9 cellular contexts compared by ENCODE assay signal in genomic region chr14:91837076-91837475, GRCh38. TPM values are rescaled to one million over a fixed set of nuclear protein-coding genes. Genes with fewer than 3 reads are reported as not detected.
DNase-seq lines count a peak whose midpoint lies in the region; ATAC-seq, FAIRE-seq and TF ChIP-seq lines count a peak whose summit lies in the region.
"Had no signal": no experiment of that assay in that cellular context is flagged by ENCODE, and none has a peak within 500 bp of the region (broad histone marks: within the 10 kb centered on the region; RNA-seq: fewer than 3 reads in every experiment).

No MANE protein-coding gene starts in this region.

- no peak overlapping the region for H3K27ac Mint-ChIP-seq in activated T-cell treated with anti-CD3 and anti-CD28 coated beads, Interleukin-2, amount 50 U/mL, for 24 hours
- H3K27ac Mint-ChIP-seq in memory B cell = peak overlapping the region; percentile 87

- no peak for FAIRE-seq in K562 (lab: Jason Lieb, UNC)

- H4K20me1 ChIP-seq in K562 (replicated peaks; ENCODE audit: control insufficient read depth, insufficient read depth, low read length) = no peaks in the 10 kb centered on the region
- H4K20me1 ChIP-seq: BLaER1 treated with 17β-estradiol and CSF1 and Interleukin-3, amounts not matched to agents 10 nM and 100 nM had no signal

- CTCF ChIA-PET in K562 (lab: Yijun Ruan, JAX; ENCODE audit: low intra/inter-chr PET ratio) = no interaction called here

- POLR2A ChIA-PET in K562 (lab: Yijun Ruan, JAX) = no interaction called here

- TF ChIP-seq EP300 in K562 (IDR thresholded peaks at IDR 0.05; ENCODE audit: low read length) = no peak

- no peak for TF ChIP-seq RAD21 in K562 (CRISPR knock-in tag; conservative IDR thresholded peaks at IDR 0.05 in 1 of 2, IDR thresholded peaks at IDR 0.05 in 1 of 2)

- H3K27me3 ChIP-seq in K562 (ENCODE audit: control insufficient read depth in 2 of 2, insufficient read depth in 2 of 2, low read length in 2 of 2) (peaks cover 0 to 5% of the 10 kb centered on the region in 2 experiments; a peak in 1 of 5 replicates), tibial artery (no peaks in the 10 kb centered on the region)
- H3K27me3 ChIP-seq: BLaER1 treated with 17β-estradiol and CSF1 and Interleukin-3, amounts not matched to agents 10 nM and 100 nM had no signal

- TF ChIP-seq CTCF in K562 (IDR thresholded peaks at IDR 0.05 in 2 of 3, conservative IDR thresholded peaks at IDR 0.05 in 1 of 3; ENCODE audit: insufficient read depth in 2 of 3, low read depth in 1 of 3, low read length in 3 of 3) = no peak
- TF ChIP-seq CTCF in tibial artery (IDR thresholded peaks at IDR 0.05) = no peak
- TF ChIP-seq CTCF in lower leg skin (IDR thresholded peaks at IDR 0.05) = no peak

- H3K27me3 Mint-ChIP-seq in activated T-cell treated with anti-CD3 and anti-CD28 coated beads, Interleukin-2, amount 50 U/mL, for 24 hours = no peaks in the 10 kb centered on the region
- H3K27me3 Mint-ChIP-seq in memory B cell = peaks cover 2% of the 10 kb centered on the region

- BruUV-seq in K562 (replicated peaks; lab: Mats Ljungman, UMichigan) = no TSS peak

- H3K9ac ChIP-seq in K562 (ENCODE audit: insufficient read depth in 1 of 2, low read depth in 2 of 2, low read length in 2 of 2) = peak overlapping the region; percentile 43 to 60; a peak in 3 of 4 replicates
- H3K9ac ChIP-seq: BLaER1 treated with 17β-estradiol and CSF1 and Interleukin-3, amounts not matched to agents 10 nM and 100 nM had no signal

- H3K9me1 ChIP-seq in K562 (ENCODE audit: control insufficient read depth, insufficient read depth, low read length) = no peaks in the 10 kb centered on the region

- DNase-seq in activated T-cell treated with anti-CD3 and anti-CD28 coated beads, Interleukin-2, amount 50 U/mL, for 24 hours = no peak
- no peak for DNase-seq in activated T-cell treated with anti-CD3 and anti-CD28 coated beads, Interleukin-2, amount 50 U/mL, for 48 hours
- DNase-seq in K562 (ENCODE audit: extremely low read depth in 1 of 4, low spot score in 3 of 4) = no peak
- no peak for DNase-seq in memory B cell (ENCODE audit: low spot score in 2 of 2)
- no peak for DNase-seq in tibial artery
- no peak for DNase-seq in NCI-H146 treated with DMSO at 0.1 percent for 48 hours (lab: John Stamatoyannopoulos, UW; ENCODE audit: unreplicated experiment)
- no peak for DNase-seq in NK-92 (lab: John Stamatoyannopoulos, UW; ENCODE audit: unreplicated experiment)
- no peak for DNase-seq in lower leg skin (ENCODE audit: low spot score in 2 of 2)

- H2AFZ ChIP-seq in K562 (ENCODE audit: low read depth, low read length) = peak overlapping the region; percentile 95

- H3K36me3 ChIP-seq in K562 (ENCODE audit: control insufficient read depth, insufficient read depth, low read length) (no peaks in the 10 kb centered on the region), tibial artery (no peaks in the 10 kb centered on the region)
- H3K36me3 ChIP-seq: BLaER1 treated with 17β-estradiol and CSF1 and Interleukin-3, amounts not matched to agents 10 nM and 100 nM had no signal

- H3K9me3 ChIP-seq in K562 (replicated peaks; ENCODE audit: control insufficient read depth, insufficient read depth, low read depth, low read length) = no peaks in the 10 kb centered on the region
- no peaks in the 10 kb centered on the region for H3K9me3 ChIP-seq in tibial artery

- peaks cover 3% of the 10 kb centered on the region; the same call in 1 of the 3 replicates for H3K79me2 ChIP-seq in K562 (ENCODE audit: control insufficient read depth, insufficient read depth, low read length)

- WGBS in K562 (ENCODE audit: insufficient coverage, low coverage, missing lambda C conversion rate) = 29% methylated on average over 10 of the region's 12 CpGs
- 45 to 46% methylated on average over 12 of the region's 12 CpGs for WGBS in lower leg skin, 2 donors

- H3K27ac ChIP-seq in K562 (ENCODE audit: extremely low read depth, low read depth, low read length) = no peak overlapping the region; the same call in 2 of the 3 replicates
- peak overlapping the region; percentile 95 to 97 for H3K27ac ChIP-seq in tibial artery
- H3K27ac ChIP-seq: BLaER1 treated with 17β-estradiol and CSF1 and Interleukin-3, amounts not matched to agents 10 nM and 100 nM had no signal

- in situ Hi-C loops in K562 (cut with MboI) = no loop called here

- ATAC-seq in K562 = no peak; the same call in 2 of the 3 replicates
- no peak for ATAC-seq in memory B cell (ENCODE audit: low read depth)

- no peaks in the 10 kb centered on the region for H3K9me3 Mint-ChIP-seq in activated T-cell treated with anti-CD3 and anti-CD28 coated beads, Interleukin-2, amount 50 U/mL, for 24 hours
- no peaks in the 10 kb centered on the region for H3K9me3 Mint-ChIP-seq in memory B cell

- H3K4me2 ChIP-seq in K562 (ENCODE audit: insufficient read depth, low read length) = peak overlapping the region; percentile 92
- H3K4me2 ChIP-seq: BLaER1 treated with 17β-estradiol and CSF1 and Interleukin-3, amounts not matched to agents 10 nM and 100 nM had no signal

- peaks cover 79% of the 10 kb centered on the region for H3K4me1 Mint-ChIP-seq in activated T-cell treated with anti-CD3 and anti-CD28 coated beads, Interleukin-2, amount 50 U/mL, for 24 hours (ENCODE audit: low read depth)
- peaks cover 25% of the 10 kb centered on the region for H3K4me1 Mint-ChIP-seq in memory B cell

- peak overlapping the region; percentile 54 for H3K4me3 ChIP-seq in K562
- H3K4me3 ChIP-seq in tibial artery = peak overlapping the region; percentile 74 to 92
- H3K4me3 ChIP-seq in lower leg skin (ENCODE audit: low read depth, poor library complexity, severe bottlenecking) = no peak overlapping the region
- H3K4me3 ChIP-seq: BLaER1 treated with 17β-estradiol and CSF1 and Interleukin-3, amounts not matched to agents 10 nM and 100 nM had no signal

- TF ChIP-seq POLR2A in K562 (conservative IDR thresholded peaks at IDR 0.05) = no peak
- TF ChIP-seq POLR2A in lower leg skin (IDR thresholded peaks at IDR 0.05) = no peak

- intact Hi-C loops in K562 (cut with micrococcal nuclease) = no loop called here
- intact Hi-C loops in tibial artery (cut with DNase I; ENCODE audit: low total_unique reads) = no loop called here
- intact Hi-C loops in lower leg skin (cut with DNase I; ENCODE audit: low total_unique reads) = no loop called here

- H3K4me3 Mint-ChIP-seq in activated T-cell treated with anti-CD3 and anti-CD28 coated beads, Interleukin-2, amount 50 U/mL, for 24 hours = peak overlapping the region; percentile 91
- H3K4me3 Mint-ChIP-seq in memory B cell = peak overlapping the region; percentile 94

- peaks cover 7% of the 10 kb centered on the region for H3K36me3 Mint-ChIP-seq in activated T-cell treated with anti-CD3 and anti-CD28 coated beads, Interleukin-2, amount 50 U/mL, for 24 hours (ENCODE audit: low read depth)
- no peaks in the 10 kb centered on the region for H3K36me3 Mint-ChIP-seq in memory B cell

- peaks cover 2 to 13% of the 10 kb centered on the region in 2 experiments; a peak in 2 of 5 replicates for H3K4me1 ChIP-seq in K562 (replicated peaks in 1 of 2; ENCODE audit: control insufficient read depth in 2 of 2, insufficient read depth in 2 of 2, low read length in 2 of 2)
- peaks cover 0 to 43% (median 9%) of the 10 kb centered on the region in 4 donors for H3K4me1 ChIP-seq in tibial artery

RNA-seq across cellular contexts. Expression of gene TC2N, which starts 30.3 kb away (rescaled TPM):
- 2.4 and 7.4 TPM in 2 replicates for total RNA-seq in K562 (2011; cell fraction: chromatin; rRNA removed; ENCODE audit: low replicate concordance)
- 1.1 and 1.2 TPM in 2 replicates for total RNA-seq in K562 (2011; cell fraction: nucleolus; rRNA removed)
- 2.0 and 2.5 TPM in 2 replicates for total RNA-seq in K562 (2011; cell fraction: nucleoplasm; rRNA removed)
- 4.9 and 5.3 TPM in 2 replicates for total RNA-seq in K562 (2014; rRNA removed)
- 10.1 and 11.5 TPM in 2 replicates for total RNA-seq in K562 (2014; rRNA removed; fragmentation: Illumina TruSeq; extraction: Trizol)
- total RNA-seq in K562 (2015; rRNA removed; fragmentation: Illumina TruSeq; extraction: Trizol) = 11.4 and 12.5 TPM in 2 replicates
- total RNA-seq in K562 (2021) = 8.4 and 9.5 TPM in 2 replicates
- 3.0 and 4.0 TPM in 2 replicates for polyA plus RNA-seq in K562 (2011; rRNA removed)
- 0.51 and 1.6 TPM in 2 replicates for polyA plus RNA-seq in K562 (2011; cell fraction: cytosol; rRNA removed)
- polyA plus RNA-seq in K562 (2011; cell fraction: nucleus; rRNA removed) = 1.4 and 3.1 TPM in 2 replicates
- 7.8 and 8.5 TPM in 2 replicates for polyA plus RNA-seq in K562 (2012)
- 8.0 and 10.4 TPM in 2 replicates for polyA plus RNA-seq in K562 (2014; fragmentation: Illumina TruSeq; extraction: Trizol)
- 1 to 10 TPM; 2.0 to 2.8 TPM for polyA plus RNA-seq in K562 (2014; fragmentation: Nextera tagmentation; extraction: Ambion mirVana)
- polyA plus RNA-seq in K562 (2014; rRNA removed) = 5.2 and 7.3 TPM in 2 replicates
- 2.9 and 6.6 TPM in 2 replicates for polyA minus RNA-seq in K562 (2011; rRNA and poly(A)+ RNA removed)
- 1.1 and 2.5 TPM in 2 replicates for polyA minus RNA-seq in K562 (2011; cell fraction: cytosol; rRNA and poly(A)+ RNA removed)
- 1.2 and 3.8 TPM in 2 replicates for polyA minus RNA-seq in K562 (2011; cell fraction: nucleus; rRNA and poly(A)+ RNA removed)
- total RNA-seq in lower leg skin = 10 to 100 TPM; 31.6 to 40.9 (median 35.9) TPM
